In genomic region chr20:19275630-19276071, GRCh38 we compare ENCODE assay signal across 8 cellular contexts.
DNase-seq lines count a peak whose midpoint lies in the region; ATAC-seq and TF ChIP-seq lines count a peak whose summit lies in the region.

No MANE protein-coding gene starts in this region.

- H3K36me3 ChIP-seq in endodermal cell (ENCODE audit: control insufficient read depth, insufficient read depth, low read length) = no peaks in the 10 kb centered on the region

- TF ChIP-seq CTCF in endodermal cell (conservative IDR thresholded peaks at IDR 0.05) = no peak

- H3K4me1 Mint-ChIP-seq in endodermal cell = peaks cover 10% of the 10 kb centered on the region

- DNase-seq in DMS153 (lab: John Stamatoyannopoulos, UW) = peak; percentile 83
- DNase-seq in OCI-M1 (lab: John Stamatoyannopoulos, UW) = peak; percentile 88
- peak; percentile 58 for DNase-seq in globus pallidus (ENCODE audit: low spot score)
- peak; percentile 50 for DNase-seq in pons (ENCODE audit: low spot score)
- DNase-seq in retina = no peak
- DNase-seq in endodermal cell = no peak
- DNase-seq in stimulated activated naive CD4-positive, alpha-beta T cell treated with Interleukin-2 at 50 U/mL for 16 hours (lab: John Stamatoyannopoulos, UW) = no peak

- no peak overlapping the region for H3K27ac Mint-ChIP-seq in endodermal cell

- H3K27me3 Mint-ChIP-seq in endodermal cell (ENCODE audit: insufficient read depth) = peaks cover 2% of the 10 kb centered on the region

- H3K4me1 ChIP-seq in endodermal cell (ENCODE audit: control insufficient read depth, insufficient read depth, low read length) = peaks cover 7% of the 10 kb centered on the region

- no peaks in the 10 kb centered on the region for H3K27me3 ChIP-seq in endodermal cell (ENCODE audit: control insufficient read depth, insufficient read depth, low read length, poor library complexity, severe bottlenecking)

- H3K27ac ChIP-seq in endodermal cell (ENCODE audit: low read depth, low read length) = no peak overlapping the region

- no peak overlapping the region for H3K4me3 ChIP-seq in endodermal cell (ENCODE audit: low read length)

- no peaks in the 10 kb centered on the region for H3K9me3 Mint-ChIP-seq in endodermal cell

- H3K4me3 Mint-ChIP-seq in endodermal cell = no peak overlapping the region

- ATAC-seq in GM19035 (IDR thresholded peaks at IDR 0.05; ENCODE audit: unreplicated experiment) = no peak

- 89% methylated on average over 7 of the region's 7 CpGs; no CpG with 5 or more reads in 1 of the 2 experiments for WGBS in endodermal cell (ENCODE audit: insufficient coverage in 1 of 2, insufficient read length in 1 of 2), 2 experiments

- no peaks in the 10 kb centered on the region for H3K36me3 Mint-ChIP-seq in endodermal cell (ENCODE audit: low read depth)

- H3K9me3 ChIP-seq in endodermal cell (ENCODE audit: control insufficient read depth, low read length) = no peaks in the 10 kb centered on the region

- no peak overlapping the region for H3K9ac ChIP-seq in endodermal cell (ENCODE audit: extremely low read depth, low read length, poor library complexity, severe bottlenecking)

Comparison
In these comparisons a context has a peak if more than half of its experiments do, and no peak if none do; other contexts are left out.
1. DNase-seq: peak in DMS153 (single experiment), OCI-M1 (single experiment), globus pallidus (single experiment) and pons (single experiment); none in retina (single experiment), endodermal cell (single experiment) and stimulated activated naive CD4-positive, alpha-beta T cell treated with Interleukin-2 at 50 U/mL for 16 hours (single experiment).